In the genomic region with DNA sequence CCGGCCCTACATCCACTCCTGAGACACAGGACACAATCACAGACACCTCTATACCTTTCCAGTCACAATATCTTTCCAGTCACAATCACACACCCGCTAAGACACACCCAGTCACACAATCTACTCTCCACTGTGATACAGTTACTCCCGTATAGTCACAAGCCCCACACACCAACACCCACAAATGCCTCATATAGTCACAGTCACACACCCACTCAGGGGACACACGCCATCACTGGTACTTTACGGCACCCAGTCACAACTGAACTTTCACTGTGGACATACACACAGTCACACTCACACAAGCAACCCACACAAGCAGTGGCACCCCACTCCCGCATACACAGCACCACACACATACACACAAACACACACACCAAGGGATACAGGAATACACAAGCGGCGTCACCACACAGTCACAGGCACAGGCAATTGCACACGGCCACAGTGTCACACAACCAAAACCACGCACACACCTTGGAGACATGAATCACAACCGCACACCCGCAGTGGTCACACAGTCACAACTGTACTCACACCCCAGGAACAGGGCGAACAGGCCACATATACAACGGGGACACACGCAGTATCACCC, we compare ENCODE assay signal across 8 cellular contexts. TPM values are rescaled to one million over a fixed set of nuclear protein-coding genes. Genes with fewer than 3 reads are reported as not detected.
A peak's percentile ranks its signal among the peaks of the same experiment; 100 is the strongest.
DNase-seq lines count a peak whose midpoint lies in the region; ATAC-seq, FAIRE-seq and TF ChIP-seq lines count a peak whose summit lies in the region.

No MANE protein-coding gene starts in this region.

- peak; percentile 25 for DNase-seq in GM12864 (ENCODE audit: low read depth)
- no peak for DNase-seq in MM.1S
- DNase-seq in epithelial cell of esophagus (ENCODE audit: low read depth), result peak; percentile 49
- peak in 2 of 6 donors; percentile 32 to 55 for DNase-seq in pancreas
- DNase-seq in hepatic stellate cell (ENCODE audit: low spot score), result no peak
- no peak for DNase-seq in T1000 (lab: John Stamatoyannopoulos, UW)

- no peaks in the 10 kb centered on the region for H3F3A ChIP-seq in MM.1S (ENCODE audit: insufficient read depth, low read length)

- H3K27me3 ChIP-seq in MM.1S (replicated peaks; ENCODE audit: insufficient read depth, low read length) (no peaks in the 10 kb centered on the region), pancreas (no peaks in the 10 kb centered on the region)

- H3K9ac ChIP-seq in MM.1S (ENCODE audit: low read length), result peak overlapping the region; percentile 86

- H3K9me2 ChIP-seq in MM.1S (replicated peaks; ENCODE audit: insufficient read depth, low read length), result no peaks in the 10 kb centered on the region

- intact Hi-C loops in pancreas (cut with DNase I), result no loop called here

- WGBS in pancreas, 2 donors, result 13 to 15% methylated on average over 15 of the region's 15 CpGs

- peak; percentile 3 to 8 (median 4) for ATAC-seq in pancreas
- no peak for ATAC-seq in HG02970 (IDR thresholded peaks at IDR 0.05; ENCODE audit: low FRiP score, unreplicated experiment)
- ATAC-seq in GM18858 (IDR thresholded peaks at IDR 0.05; ENCODE audit: unreplicated experiment), result no peak

- H3K4me3 ChIP-seq in GM12864 (ENCODE audit: low read depth, low read length) (peak overlapping the region; percentile 93), MM.1S (ENCODE audit: low read length) (peak overlapping the region; percentile 79), epithelial cell of esophagus (ENCODE audit: low read length) (peak overlapping the region; percentile 89), pancreas (peak overlapping the region; percentile 52 to 72 (median 63))

- H4K20me1 ChIP-seq in MM.1S (ENCODE audit: insufficient read depth, low read length), result no peaks in the 10 kb centered on the region

- H3K4me1 ChIP-seq in MM.1S (ENCODE audit: low read length), result peaks cover 4% of the 10 kb centered on the region; the same call in 1 of the 2 replicates
- peaks cover 0 to 11% (median 0%) of the 10 kb centered on the region in 3 donors for H3K4me1 ChIP-seq in pancreas

- no peak for FAIRE-seq in pancreas (lab: Jason Lieb, UNC)

- H3K9me3 ChIP-seq in MM.1S (replicated peaks; ENCODE audit: insufficient read depth, low read length), result no peaks in the 10 kb centered on the region
- H3K9me3 ChIP-seq in pancreas, result no peaks in the 10 kb centered on the region

- no peaks in the 10 kb centered on the region for H3K36me3 ChIP-seq in MM.1S (replicated peaks; ENCODE audit: insufficient read depth, low read length)
- no peaks in the 10 kb centered on the region for H3K36me3 ChIP-seq in pancreas

- H3K27ac ChIP-seq in MM.1S (ENCODE audit: low read length) (peak overlapping the region; percentile 63; the same call in 1 of the 2 replicates), pancreas (peak overlapping the region; percentile 79 to 97 (median 90))

- peak overlapping the region; percentile 99 for H3K4me2 ChIP-seq in MM.1S (ENCODE audit: low read depth, low read length)

- peaks cover 40% of the 10 kb centered on the region for H3K79me2 ChIP-seq in MM.1S (ENCODE audit: low read length)

- no peak for TF ChIP-seq CTCF in GM12864 (IDR thresholded peaks at IDR 0.05; ENCODE audit: low read depth, low read length, missing control alignments)
- TF ChIP-seq CTCF in MM.1S (IDR thresholded peaks at IDR 0.05; ENCODE audit: low read length), result no peak
- TF ChIP-seq CTCF in epithelial cell of esophagus (IDR thresholded peaks at IDR 0.05; ENCODE audit: insufficient read depth, low read depth, low read length, missing control alignments), result no peak
- no peak for TF ChIP-seq CTCF in pancreas (IDR thresholded peaks at IDR 0.05)

- peak overlapping the region; percentile 99 for H2AFZ ChIP-seq in MM.1S (ENCODE audit: low read length)

RNA-seq across cellular contexts. Expression of a gene that starts 0.6 kb away (rescaled TPM):
- total RNA-seq in pancreas, result 1 to 10 TPM; 2.1 to 3.5 (median 2.6) TPM
- polyA plus RNA-seq in pancreas, result 1 to 10 TPM; 2.4 to 2.8 TPM

RNA-seq across cellular contexts. Expression of a gene that starts 1.0 kb away (rescaled TPM):
- total RNA-seq in pancreas, result 10 to 100 TPM; 15.0 to 35.2 (median 23.1) TPM
- polyA plus RNA-seq in pancreas, result 10 to 100 TPM in 1 of 2 donors, 1 to 10 TPM in 1; 9.3 to 18.6 TPM

Comparison
In these comparisons a context has a peak if more than half of its experiments do, and no peak if none do; other contexts are left out.
1. DNase-seq: peak in GM12864 (single experiment) and epithelial cell of esophagus (single experiment); none in MM.1S (single experiment), hepatic stellate cell (single experiment) and T1000 (single experiment).
2. ATAC-seq: peak in pancreas (4 of 4); none in HG02970 (single experiment) and GM18858 (single experiment).
3. Peak in every context shown above with its lines, with median percentiles within 50 percentile points of each other: H3K4me3 ChIP-seq.